In genomic region chr1:3530086-3530930, GRCh38 we compare ENCODE assay signal across 8 cellular contexts.
DNase-seq lines count a peak whose midpoint lies in the region; TF ChIP-seq lines count a peak whose summit lies in the region.

No MANE protein-coding gene starts in this region.

- intact Hi-C loops in posterior cingulate gyrus (cut with DNase I), result no loop called here

- no peaks in the 10 kb centered on the region for H3K9me3 Mint-ChIP-seq in nephron

- TF ChIP-seq CTCF in nephron (IDR thresholded peaks at IDR 0.05; ENCODE audit: unreplicated experiment in 3 of 3), result no peak

- H3K27me3 ChIP-seq in ectodermal cell (ENCODE audit: control insufficient read depth, insufficient read depth, low read length, poor library complexity, severe bottlenecking), result peaks cover 32% of the 10 kb centered on the region

- no peaks in the 10 kb centered on the region for H3K9me3 ChIP-seq in ectodermal cell (ENCODE audit: control insufficient read depth, low read length)

- H3K27ac Mint-ChIP-seq in nephron, result no peak overlapping the region

- no peaks in the 10 kb centered on the region for H3K36me3 ChIP-seq in ectodermal cell (ENCODE audit: control insufficient read depth, insufficient read depth, low read length)

- H3K4me1 ChIP-seq in ectodermal cell (ENCODE audit: control insufficient read depth, insufficient read depth, low read length), result peaks cover 15% of the 10 kb centered on the region

- peaks cover 11% of the 10 kb centered on the region for H3K27me3 Mint-ChIP-seq in nephron (ENCODE audit: low read depth)

- peak overlapping the region; percentile 69 to 74 (median 72) for H3K4me3 Mint-ChIP-seq in nephron

- peaks cover 31% of the 10 kb centered on the region for H3K4me1 Mint-ChIP-seq in nephron

- peak overlapping the region; percentile 32 for H3K4me3 ChIP-seq in ectodermal cell (ENCODE audit: insufficient read depth, low read depth, low read length)

- H3K27ac ChIP-seq in ectodermal cell (ENCODE audit: insufficient read depth, low read depth, low read length, poor library complexity, severe bottlenecking), result no peak overlapping the region

- no peaks in the 10 kb centered on the region for H3K36me3 Mint-ChIP-seq in nephron (ENCODE audit: low read depth)

- 50% methylated on average over 32 of the region's 32 CpGs for WGBS in ectodermal cell, 2 experiments

- DNase-seq in DMS153 (lab: John Stamatoyannopoulos, UW) (peak; percentile 10), DMS153 treated with DMSO at 0.1 percent for 48 hours (lab: John Stamatoyannopoulos, UW; ENCODE audit: unreplicated experiment) (no peak), NCI-H510A (lab: John Stamatoyannopoulos, UW) (peak; percentile 46), Kasumi-1 (lab: John Stamatoyannopoulos, UW) (no peak), posterior cingulate gyrus (no peak)
- no peak for DNase-seq in stimulated activated CD4-positive, alpha-beta T cell treated with anti-CD3 and anti-CD28 coated beads, Interleukin-12 subunit alpha, Interleukin-12 subunit beta, amount 100 ng/mL, for 4 hours

Comparison
In these comparisons a context has a peak if more than half of its experiments do, and no peak if none do; other contexts are left out.
1. DNase-seq: peak in DMS153 (single experiment) and NCI-H510A (single experiment); none in DMS153 treated with DMSO at 0.1 percent for 48 hours (single experiment), Kasumi-1 (0 of 2), posterior cingulate gyrus (0 of 10) and stimulated activated CD4-positive, alpha-beta T cell treated with anti-CD3 and anti-CD28 coated beads, Interleukin-12 subunit alpha, Interleukin-12 subunit beta, amount 100 ng/mL, for 4 hours (single experiment).